In genomic region chr1:159091547-159092397, GRCh38 we compare ENCODE assay signal across 8 cellular contexts. TPM values are rescaled to one million over a fixed set of nuclear protein-coding genes. Genes with fewer than 3 reads are reported as not detected.
DNase-seq lines count a peak whose midpoint lies in the region; ATAC-seq lines count a peak whose summit lies in the region.

No MANE protein-coding gene starts in this region.

- intact Hi-C loops in dendritic cell treated with granulocyte-macrophage colony-stimulating factor and Interleukin-4, amounts not matched to agents 40 ng/mL and 50 ng/mL, for 4 days (cut with micrococcal nuclease): no loop called here
- intact Hi-C loops in sciatic nerve (cut with DNase I): no loop called here

- peak; percentile 57 to 65 for ATAC-seq in activated CD4-positive, CD25-positive, alpha-beta regulatory T cell treated with anti-CD3 and anti-CD28 coated beads, Interleukin-2, amount 50 U/mL, for 24 hours
- no peak for ATAC-seq in sciatic nerve

- peaks cover 37% of the 10 kb centered on the region for H3K4me1 Mint-ChIP-seq in dendritic cell treated with granulocyte-macrophage colony-stimulating factor and Interleukin-4, amounts not matched to agents 40 ng/mL and 50 ng/mL, for 4 days (ENCODE audit: low read depth)

- DNase-seq in activated CD4-positive, CD25-positive, alpha-beta regulatory T cell treated with anti-CD3 and anti-CD28 coated beads, Interleukin-2, amount 50 U/mL, for 72 hours: no peak
- DNase-seq in SIG-M5 (lab: John Stamatoyannopoulos, UW) (peak; percentile 71), middle frontal gyrus (ENCODE audit: extremely low spot score, low spot score) (no peak), NCI-H345 treated with DMSO at 0.1 percent for 48 hours (lab: John Stamatoyannopoulos, UW; ENCODE audit: unreplicated experiment) (no peak), sciatic nerve (ENCODE audit: low spot score) (no peak)

- peak overlapping the region; percentile 42 for H3K27ac Mint-ChIP-seq in dendritic cell treated with granulocyte-macrophage colony-stimulating factor and Interleukin-4, amounts not matched to agents 40 ng/mL and 50 ng/mL, for 4 days

- H3K9me3 Mint-ChIP-seq in dendritic cell treated with granulocyte-macrophage colony-stimulating factor and Interleukin-4, amounts not matched to agents 40 ng/mL and 50 ng/mL, for 4 days: no peaks in the 10 kb centered on the region

- no peaks in the 10 kb centered on the region for H3K36me3 Mint-ChIP-seq in dendritic cell treated with granulocyte-macrophage colony-stimulating factor and Interleukin-4, amounts not matched to agents 40 ng/mL and 50 ng/mL, for 4 days (ENCODE audit: low read depth)

- peak overlapping the region in 11 of 21 experiments; percentile 8 to 81 (median 53) for H3K27ac ChIP-seq in skin epidermis

- no peaks in the 10 kb centered on the region for H3K27me3 Mint-ChIP-seq in dendritic cell treated with granulocyte-macrophage colony-stimulating factor and Interleukin-4, amounts not matched to agents 40 ng/mL and 50 ng/mL, for 4 days

- no peak overlapping the region for H3K4me3 ChIP-seq in skin epidermis

- no peak overlapping the region for H3K4me3 Mint-ChIP-seq in dendritic cell treated with granulocyte-macrophage colony-stimulating factor and Interleukin-4, amounts not matched to agents 40 ng/mL and 50 ng/mL, for 4 days

RNA-seq across cellular contexts. Expression of gene AIM2, which starts 15.2 kb away (rescaled TPM):
- 1.5 TPM for total RNA-seq in sciatic nerve
